ENCODE assay signal across 1 cellular context in genomic region chr9:3746296-3747275, GRCh38.
TF ChIP-seq lines count a peak whose summit lies in the region.

No MANE protein-coding gene starts in this region.

TF ChIP-seq in GM23338, 12 proteins besides CTCF, POLR2A, EP300 and RAD21 (continued from another document):
- TF ChIP-seq ZNF462 (CRISPR knock-in tag; IDR thresholded peaks at IDR 0.05) (no peak), POLR2AphosphoS5 (IDR thresholded peaks at IDR 0.05; ENCODE audit: low read depth) (no peak), EZH2 (IDR thresholded peaks at IDR 0.05; ENCODE audit: low read depth, unreplicated experiment) (no peak), ZNF114 (CRISPR knock-in tag; IDR thresholded peaks at IDR 0.05) (no peak)
